ENCODE assay signal across 31 cellular contexts in the genomic region with DNA sequence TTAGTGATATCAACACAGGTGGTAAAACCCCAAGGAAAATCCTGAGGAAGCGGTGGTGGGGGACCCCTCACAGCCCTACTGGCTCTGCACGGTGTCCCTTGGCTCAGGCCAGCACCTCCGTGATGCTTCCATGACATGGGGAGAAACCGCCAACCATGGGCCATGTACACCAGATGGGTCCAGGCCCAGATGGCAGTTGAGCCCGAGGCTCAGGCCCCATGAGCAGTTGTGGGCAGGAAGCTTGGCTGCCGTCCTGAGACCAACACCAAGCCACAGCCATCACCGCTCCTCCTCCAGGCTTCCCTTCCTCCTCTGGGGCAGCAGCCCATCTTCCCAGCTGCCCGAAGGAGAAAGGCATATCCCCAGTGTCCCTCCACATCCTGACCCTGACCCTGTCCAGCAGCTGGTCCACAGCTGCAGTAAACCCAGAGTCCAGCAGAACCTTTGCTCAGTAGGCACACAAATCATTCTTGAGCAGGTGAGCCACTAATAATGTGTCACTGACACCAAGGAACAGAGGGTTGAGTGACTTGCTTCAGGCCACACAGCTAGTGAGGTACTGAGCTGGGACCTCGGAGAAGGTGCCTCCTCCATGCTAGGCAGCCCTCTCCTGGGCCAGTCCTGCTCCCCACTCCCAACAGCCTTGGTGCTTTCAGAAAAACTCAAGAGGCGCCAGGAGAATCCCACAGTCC.
DNase-seq lines count a peak whose midpoint lies in the region; ATAC-seq and TF ChIP-seq lines count a peak whose summit lies in the region.
"Had no signal": no experiment of that assay in that cellular context is flagged by ENCODE, and none has a peak within 500 bp of the region (broad histone marks: within the 10 kb centered on the region; RNA-seq: fewer than 3 reads in every experiment).

No MANE protein-coding gene starts in this region.

- H3K36me3 Mint-ChIP-seq in MCF 10A (ENCODE audit: insufficient read depth, unreplicated experiment), result no peaks in the 10 kb centered on the region
- no peaks in the 10 kb centered on the region for H3K36me3 Mint-ChIP-seq in Calu3 (ENCODE audit: insufficient read depth, unreplicated experiment)
- H3K36me3 Mint-ChIP-seq in CD14-positive monocyte, result no peaks in the 10 kb centered on the region
- H3K36me3 Mint-ChIP-seq: activated naive CD8-positive, alpha-beta T cell had no signal

- no peak overlapping the region for H3K9ac ChIP-seq in mammary epithelial cell (ENCODE audit: insufficient read depth, low read length)

- H3K4me1 ChIP-seq in mammary epithelial cell (ENCODE audit: insufficient read depth, low read length) (peaks cover 27% of the 10 kb centered on the region), RWPE2 (ENCODE audit: insufficient read depth, poor library complexity, severe bottlenecking) (peaks cover 10% of the 10 kb centered on the region), left lung (no peaks in the 10 kb centered on the region), aorta (ENCODE audit: control insufficient read depth in 1 of 2, insufficient read depth in 2 of 2, low read length in 2 of 2) (no peaks in the 10 kb centered on the region)
- H3K4me1 ChIP-seq: prostate gland had no signal

- intact Hi-C loops in mammary epithelial cell (cut with micrococcal nuclease), result loop anchor here (10.0 kb wide), 1 partner anchor 52 kb away; no protein-coding TSS in a partner anchor
- intact Hi-C loops in MCF 10A (cut with micrococcal nuclease), result no loop called here
- intact Hi-C loops in left lung (cut with DNase I), result no loop called here
- intact Hi-C loops in aorta (cut with DNase I), result no loop called here
- intact Hi-C loops in Calu3 (cut with micrococcal nuclease; ENCODE audit: unreplicated experiment), result no loop called here
- intact Hi-C loops in CD14-positive monocyte (cut with micrococcal nuclease), result no loop called here

- no peaks in the 10 kb centered on the region for H3K36me3 ChIP-seq in mammary epithelial cell (ENCODE audit: insufficient read depth, low read length)
- H3K36me3 ChIP-seq in RWPE2 (ENCODE audit: low read depth), result no peaks in the 10 kb centered on the region
- no peaks in the 10 kb centered on the region for H3K36me3 ChIP-seq in left lung
- H3K36me3 ChIP-seq in aorta (ENCODE audit: control insufficient read depth in 1 of 2, insufficient read depth in 2 of 2, low read length in 1 of 2), result no peaks in the 10 kb centered on the region
- H3K36me3 ChIP-seq: neutrophil, prostate gland, right lobe of liver, stomach, WERI-Rb-1 had no signal

- H3K27me3 Mint-ChIP-seq in MCF 10A (ENCODE audit: insufficient read depth, unreplicated experiment) (no peaks in the 10 kb centered on the region), Calu3 (ENCODE audit: unreplicated experiment) (no peaks in the 10 kb centered on the region), CD14-positive monocyte (ENCODE audit: low read depth in 3 of 3) (peaks cover 0 to 4% (median 2%) of the 10 kb centered on the region in 3 donors)

- dilution Hi-C loops in mammary epithelial cell (cut with HindIII; ENCODE audit: low sequenced_read_pairs), result loop anchor here (5.0 kb wide), 2 partner anchors 94 to 139 kb away; no protein-coding TSS in a partner anchor

- no peaks in the 10 kb centered on the region for H3K4me1 Mint-ChIP-seq in MCF 10A (ENCODE audit: insufficient read depth, unreplicated experiment)
- H3K4me1 Mint-ChIP-seq in Calu3 (ENCODE audit: low read depth, unreplicated experiment), result no peaks in the 10 kb centered on the region
- peaks cover 8% of the 10 kb centered on the region for H3K4me1 Mint-ChIP-seq in CD14-positive monocyte

- no TSS peak for BruUV-seq in mammary epithelial cell (replicated peaks; lab: Mats Ljungman, UMichigan)
- no TSS peak for BruUV-seq in MCF 10A (replicated peaks; lab: Mats Ljungman, UMichigan)
- no TSS peak for BruUV-seq in Calu3 (replicated peaks; lab: Mats Ljungman, UMichigan)

- peak; percentile 17 for DNase-seq in mammary epithelial cell
- no peak for DNase-seq in MCF 10A (ENCODE audit: unreplicated experiment)
- DNase-seq in RWPE2 (ENCODE audit: low spot score), result no peak
- no peak for DNase-seq in left lung
- DNase-seq in aorta, result no peak
- no peak for DNase-seq in Calu3
- DNase-seq in CD14-positive monocyte (ENCODE audit: low spot score), result no peak
- no peak for DNase-seq in NOMO-1 (lab: John Stamatoyannopoulos, UW; ENCODE audit: unreplicated experiment in 2 of 2)
- DNase-seq: activated CD4-positive, alpha-beta T cell treated with anti-CD3 and anti-CD28 coated beads for 4 hours; activated CD8-positive, alpha-beta memory T cell treated with anti-CD3 and anti-CD28 coated beads for 24 hours; activated effector memory CD4-positive, alpha-beta T cell treated with Interleukin-2 at 50 U/mL for 16 hours; activated T-cell treated with anti-CD3 and anti-CD28 coated beads for 4 hours; anterior cingulate cortex; CD4-positive, alpha-beta T cell; EL; H9; hypothalamus; Kasumi-1; mesenchymal stem cell; NCI-H1092; PC-3; SIG-M5; stimulated activated CD8-positive, alpha-beta memory T cell treated with anti-CD3 and anti-CD28 coated beads, Interleukin-4, amount 100 ng/mL, for 48 hours; stomach; T1000; WERI-Rb-1 had no signal

- in situ Hi-C loops in mammary epithelial cell (cut with MboI; ENCODE audit: low sequenced_read_pairs in 2 of 2), result no loop called here

- peak overlapping the region; percentile 78 for H3K4me2 ChIP-seq in mammary epithelial cell (ENCODE audit: insufficient read depth, low read depth, low read length)

- H3K9me3 Mint-ChIP-seq in MCF 10A (ENCODE audit: unreplicated experiment) (peaks cover 8% of the 10 kb centered on the region), Calu3 (ENCODE audit: low read depth, unreplicated experiment) (no peaks in the 10 kb centered on the region), CD14-positive monocyte (no peaks in the 10 kb centered on the region)
- H3K9me3 Mint-ChIP-seq: CD4-positive, alpha-beta T cell; H9 had no signal

- H2AFZ ChIP-seq in mammary epithelial cell (ENCODE audit: low read depth, low read length), result peak overlapping the region; percentile 47

- no peak for TF ChIP-seq CTCF in mammary epithelial cell (conservative IDR thresholded peaks at IDR 0.05 in 1 of 2, IDR thresholded peaks at IDR 0.05 in 1 of 2; ENCODE audit: extremely low read depth in 1 of 2, insufficient read depth in 1 of 2, low read depth in 1 of 2, low read length in 2 of 2)
- TF ChIP-seq CTCF in MCF 10A (IDR thresholded peaks at IDR 0.05; ENCODE audit: unreplicated experiment), result no peak
- TF ChIP-seq CTCF in RWPE2 (IDR thresholded peaks at IDR 0.05; ENCODE audit: poor library complexity, severe bottlenecking), result no peak
- no peak for TF ChIP-seq CTCF in left lung (IDR thresholded peaks at IDR 0.05)
- no peak for TF ChIP-seq CTCF in Calu3 (IDR thresholded peaks at IDR 0.05; ENCODE audit: unreplicated experiment)
- TF ChIP-seq CTCF in CD14-positive monocyte (IDR thresholded peaks at IDR 0.05), result no peak

- no peak overlapping the region for H3K27ac Mint-ChIP-seq in MCF 10A (ENCODE audit: low read depth, unreplicated experiment)
- H3K27ac Mint-ChIP-seq in Calu3 (ENCODE audit: unreplicated experiment), result no peak overlapping the region
- no peak overlapping the region for H3K27ac Mint-ChIP-seq in CD14-positive monocyte
- H3K27ac Mint-ChIP-seq: activated naive CD8-positive, alpha-beta T cell; CD4-positive, alpha-beta T cell; H9 had no signal

- H3K27ac ChIP-seq in mammary epithelial cell (ENCODE audit: insufficient read depth, low read depth, low read length) (no peak overlapping the region), RWPE2 (ENCODE audit: poor library complexity, severe bottlenecking) (no peak overlapping the region), left lung (no peak overlapping the region), aorta (ENCODE audit: low read depth in 1 of 2, low read length in 2 of 2) (no peak overlapping the region)
- H3K27ac ChIP-seq: neutrophil, right lobe of liver, stomach, WERI-Rb-1 had no signal

- 29% methylated on average over 6 of the region's 10 CpGs for WGBS in mammary epithelial cell (ENCODE audit: low coverage, missing lambda C conversion rate)
- WGBS in aorta, 2 donors, result 67 to 78% methylated on average over 10 of the region's 10 CpGs

- H3K4me3 ChIP-seq in mammary epithelial cell (replicated peaks in 1 of 3; ENCODE audit: insufficient read depth in 1 of 3, low read depth in 2 of 3, low read length in 3 of 3) (no peak overlapping the region), RWPE2 (ENCODE audit: severe bottlenecking) (no peak overlapping the region), left lung (no peak overlapping the region), aorta (ENCODE audit: low read length in 2 of 2) (no peak overlapping the region)
- H3K4me3 ChIP-seq: prostate gland, right lobe of liver, stomach had no signal

- H3K9me3 ChIP-seq in mammary epithelial cell (replicated peaks; ENCODE audit: insufficient read depth, low read length) (no peaks in the 10 kb centered on the region), RWPE2 (ENCODE audit: severe bottlenecking) (no peaks in the 10 kb centered on the region), left lung (no peaks in the 10 kb centered on the region), aorta (ENCODE audit: control insufficient read depth, low read length) (no peaks in the 10 kb centered on the region)
- H3K9me3 ChIP-seq: neutrophil, prostate gland, right lobe of liver, stomach had no signal

- no peaks in the 10 kb centered on the region for H4K20me1 ChIP-seq in mammary epithelial cell (ENCODE audit: insufficient read depth, low read length)

- H3K27me3 ChIP-seq in mammary epithelial cell (ENCODE audit: insufficient read depth, low read length) (no peaks in the 10 kb centered on the region), RWPE2 (ENCODE audit: insufficient read depth, poor library complexity, severe bottlenecking) (no peaks in the 10 kb centered on the region), left lung (peaks cover 0 to 7% of the 10 kb centered on the region in 2 donors), aorta (ENCODE audit: control insufficient read depth in 1 of 2, insufficient read depth in 2 of 2, low read length in 1 of 2) (no peaks in the 10 kb centered on the region)
- H3K27me3 ChIP-seq: right lobe of liver had no signal

- H3K4me3 Mint-ChIP-seq in MCF 10A (ENCODE audit: unreplicated experiment), result no peak overlapping the region
- no peak overlapping the region for H3K4me3 Mint-ChIP-seq in Calu3 (ENCODE audit: low read depth, unreplicated experiment)
- no peak overlapping the region for H3K4me3 Mint-ChIP-seq in CD14-positive monocyte
- H3K4me3 Mint-ChIP-seq: activated naive CD8-positive, alpha-beta T cell; CD4-positive, alpha-beta T cell; H9 had no signal

- CTCF ChIA-PET in mammary epithelial cell (lab: Charles Lee; ENCODE audit: low non-redundant PET), result no interaction called here
- CTCF ChIA-PET in MCF 10A (lab: Yijun Ruan, JAX), result interaction anchor here (0.6 kb wide), 1 partner anchor 722 kb away, joined by 3 read pairs; no protein-coding TSS in a partner anchor
- CTCF ChIA-PET in Calu3 (lab: Charles Lee), result no interaction called here

- POLR2A ChIA-PET in MCF 10A (lab: Yijun Ruan, JAX), result no interaction called here

- H3K79me2 ChIP-seq in mammary epithelial cell (ENCODE audit: insufficient read depth, low read length), result no peaks in the 10 kb centered on the region

- ATAC-seq in RWPE2 (ENCODE audit: low read depth) (peak; percentile 33), left lung (peak; percentile 21), aorta (ENCODE audit: low FRiP score) (peak; percentile 15)
- ATAC-seq: HepG2, PC-3 had no signal
